In the genomic region with DNA sequence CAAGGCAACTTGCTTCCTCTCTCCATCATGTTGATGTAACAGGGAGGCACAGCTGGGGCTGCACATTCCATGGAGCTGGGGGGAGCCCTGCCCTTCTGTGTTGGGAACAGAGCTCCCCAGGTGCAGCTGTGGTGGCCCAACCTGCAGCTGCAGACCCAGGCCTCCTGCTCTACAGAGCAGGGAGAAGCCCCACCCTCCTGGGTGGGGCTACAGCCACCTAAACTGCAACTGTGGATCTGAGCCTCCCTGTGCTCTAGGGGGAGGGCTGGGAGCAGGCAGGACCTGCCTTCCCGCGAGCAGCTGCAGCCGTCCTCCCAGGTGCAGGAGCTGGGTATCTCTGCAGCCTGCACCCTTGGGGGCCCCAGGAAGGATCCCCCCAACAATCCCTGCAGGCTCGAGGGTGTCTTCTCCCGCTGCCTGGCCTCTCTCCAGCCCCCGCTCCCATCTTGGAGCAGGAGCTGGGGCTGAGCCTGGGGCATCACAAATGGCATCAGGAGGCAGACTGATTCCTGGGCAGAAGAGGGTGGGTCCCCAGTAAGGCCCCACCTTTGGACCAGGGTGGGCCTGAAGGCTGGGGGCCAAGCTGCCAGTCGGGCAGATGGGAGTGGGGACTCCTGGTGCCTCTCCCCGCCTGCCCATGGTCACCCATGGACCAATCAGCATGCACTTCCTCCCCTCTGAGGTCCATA, we compare ENCODE assay signal across 19 cellular contexts. TPM values are rescaled to one million over a fixed set of nuclear protein-coding genes. Genes with fewer than 3 reads are reported as not detected.
A peak's percentile ranks its signal among the peaks of the same experiment; 100 is the strongest.
DNase-seq lines count a peak whose midpoint lies in the region; ATAC-seq and TF ChIP-seq lines count a peak whose summit lies in the region.
"Had no signal": no experiment of that assay in that cellular context is flagged by ENCODE, and none has a peak within 500 bp of the region (broad histone marks: within the 10 kb centered on the region; RNA-seq: fewer than 3 reads in every experiment).

No MANE protein-coding gene starts in this region.

- no peak overlapping the region for H3K4me3 ChIP-seq in right cardiac atrium (ENCODE audit: low read length)
- no peak overlapping the region for H3K4me3 ChIP-seq in upper lobe of right lung
- H3K4me3 ChIP-seq: GM23248, MG63 had no signal

- H3K36me3 Mint-ChIP-seq in chondrocyte (ENCODE audit: low read depth), result peaks cover 14% of the 10 kb centered on the region

- no peak overlapping the region for H3K27ac ChIP-seq in right cardiac atrium (ENCODE audit: low read length)
- H3K27ac ChIP-seq in upper lobe of right lung, result no peak overlapping the region
- H3K27ac ChIP-seq: GM23248 had no signal

- H3K27me3 Mint-ChIP-seq in chondrocyte (ENCODE audit: low read depth), result no peaks in the 10 kb centered on the region
- H3K27me3 Mint-ChIP-seq: CD4-positive, CD25-positive, alpha-beta regulatory T cell had no signal

- TF ChIP-seq CTCF in chondrocyte (IDR thresholded peaks at IDR 0.05) (no peak), upper lobe of right lung (IDR thresholded peaks at IDR 0.05) (no peak)

- peaks cover 33% of the 10 kb centered on the region for H3K4me1 Mint-ChIP-seq in chondrocyte (ENCODE audit: low read depth)

- ATAC-seq in right cardiac atrium (peak; percentile 34 to 40), left cardiac atrium (no peak), upper lobe of right lung (no peak)
- ATAC-seq: SK-N-SH treated with all-trans-retinoic acid at 6 μM for 48 hours had no signal

- DNase-seq in right cardiac atrium, result peak in 1 of 3 donors; percentile 33
- no peak for DNase-seq in left cardiac atrium
- DNase-seq in chondrocyte (ENCODE audit: low spot score), result peak; percentile 80
- DNase-seq in iPS-NIHi11 (ENCODE audit: low spot score), result peak; percentile 20
- DNase-seq in upper lobe of right lung, result peak; percentile 40
- DNase-seq in SHP77 treated with DMSO at 0.1 percent for 48 hours (lab: John Stamatoyannopoulos, UW), result no peak
- no peak for DNase-seq in NCI-H774 (lab: John Stamatoyannopoulos, UW)
- DNase-seq in stimulated activated CD4-positive, alpha-beta T cell treated with anti-CD3 and anti-CD28 coated beads, Interleukin-2, amount 100 ng/mL, for 24 hours, result no peak
- DNase-seq: 8988T; CD4-positive, CD25-positive, alpha-beta regulatory T cell; COR-L47; DMS79; GM23248; MG63; NCI-H1417; NCI-H187; NCI-H446; NCI-H526 treated with DMSO at 0.1 percent for 48 hours had no signal

- no peaks in the 10 kb centered on the region for H3K9me3 ChIP-seq in right cardiac atrium (ENCODE audit: control insufficient read depth, low read length)
- peaks cover 6% of the 10 kb centered on the region for H3K9me3 ChIP-seq in upper lobe of right lung

- WGBS in right cardiac atrium, result 96% methylated on average over 8 of the region's 8 CpGs

- H3K4me3 Mint-ChIP-seq in chondrocyte (ENCODE audit: unreplicated experiment), result no peak overlapping the region

- intact Hi-C loops in right cardiac atrium (cut with DNase I) (loop anchor here in 1 of 4 donors (10.0 kb wide), 1 partner anchor 213 kb away; no protein-coding TSS in a partner anchor), left cardiac atrium (cut with DNase I) (no loop called here), upper lobe of right lung (cut with DNase I) (no loop called here)

- H3K9me3 Mint-ChIP-seq in chondrocyte (ENCODE audit: low read depth), result peaks cover 17% of the 10 kb centered on the region

- H3K27me3 ChIP-seq in right cardiac atrium (ENCODE audit: control insufficient read depth, insufficient read depth) (no peaks in the 10 kb centered on the region), upper lobe of right lung (no peaks in the 10 kb centered on the region)
- H3K27me3 ChIP-seq: MG63 had no signal

- H3K36me3 ChIP-seq in upper lobe of right lung, result no peaks in the 10 kb centered on the region

- no peaks in the 10 kb centered on the region for H3K4me1 ChIP-seq in right cardiac atrium (ENCODE audit: control insufficient read depth, insufficient read depth, low read length)
- H3K4me1 ChIP-seq in upper lobe of right lung, result peaks cover 14% of the 10 kb centered on the region

- H3K27ac Mint-ChIP-seq in chondrocyte (ENCODE audit: unreplicated experiment), result no peak overlapping the region

RNA-seq across cellular contexts. Expression of gene LRRC58, which starts 7.4 kb away (rescaled TPM):
- total RNA-seq in right cardiac atrium, result 10 to 100 TPM; 10.3 to 14.6 (median 12.4) TPM
- polyA plus RNA-seq in right cardiac atrium, result 4.6 TPM
- 10 to 100 TPM; 12.0 to 13.6 TPM for total RNA-seq in left cardiac atrium
- total RNA-seq in chondrocyte, result 26.1 to 28.0 TPM (median 27.8 TPM) in 3 replicates
- 21.8 TPM for total RNA-seq in upper lobe of right lung

RNA-seq across cellular contexts. Expression of gene GPR156, which starts 56.8 kb away (rescaled TPM):
- total RNA-seq in right cardiac atrium (under 1 TPM; 0.08 to 0.31 (median 0.15) TPM), left cardiac atrium (under 1 TPM; 0.21 to 0.29 TPM), chondrocyte (1.0 to 1.7 TPM (median 1.3 TPM) in 3 replicates), upper lobe of right lung (0.09 TPM)
- 0.09 TPM for polyA plus RNA-seq in right cardiac atrium
- total RNA-seq: GM23248 had no signal
- polyA plus RNA-seq: CD4-positive, CD25-positive, alpha-beta regulatory T cell; GM23248 had no signal

Comparison
In these comparisons a context has a peak if more than half of its experiments do, and no peak if none do; other contexts are left out.
1. ATAC-seq: peak in right cardiac atrium (2 of 2); none in left cardiac atrium (0 of 2) and upper lobe of right lung (single experiment).
2. DNase-seq: peak in chondrocyte (single experiment), iPS-NIHi11 (single experiment) and upper lobe of right lung (single experiment); none in left cardiac atrium (single experiment), SHP77 treated with DMSO at 0.1 percent for 48 hours (single experiment), NCI-H774 (single experiment) and stimulated activated CD4-positive, alpha-beta T cell treated with anti-CD3 and anti-CD28 coated beads, Interleukin-2, amount 100 ng/mL, for 24 hours (0 of 2).